Comparison of ENCODE assay signal across 8 cellular contexts in the genomic region with DNA sequence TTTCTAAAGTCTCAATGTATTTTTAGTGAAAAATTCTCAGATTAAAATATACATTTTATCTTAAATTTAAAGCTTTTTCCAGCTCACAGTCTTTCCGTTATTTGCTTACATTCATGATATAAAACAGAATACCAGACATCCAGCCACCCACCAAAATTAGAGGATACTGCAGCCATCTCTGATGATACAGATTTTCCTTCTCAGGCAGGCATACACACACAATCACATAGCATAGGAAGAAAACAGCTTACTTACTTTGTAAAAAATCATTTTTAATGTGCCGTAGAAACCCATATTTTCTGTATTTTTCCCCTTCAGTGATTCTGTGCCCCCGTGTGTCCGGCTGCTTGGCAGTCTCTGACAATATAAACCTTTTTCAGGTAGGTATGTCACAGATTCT.
DNase-seq lines count a peak whose midpoint lies in the region; ATAC-seq and TF ChIP-seq lines count a peak whose summit lies in the region.

No MANE protein-coding gene starts in this region.

- peak overlapping the region; percentile 73 to 96 for H3K27ac ChIP-seq in SK-N-SH (ENCODE audit: low read depth in 2 of 2, low read length in 1 of 2)
- H3K27ac ChIP-seq in cardiac muscle cell: peak overlapping the region; percentile 9
- H3K27ac ChIP-seq in effector memory CD4-positive, alpha-beta T cell (ENCODE audit: insufficient read depth, low read length, poor library complexity, severe bottlenecking): no peak overlapping the region

- DNase-seq in SK-N-SH: no peak
- DNase-seq in cardiac muscle cell (ENCODE audit: low read depth in 1 of 2, low spot score in 1 of 2): no peak
- no peak for DNase-seq in effector memory CD4-positive, alpha-beta T cell
- no peak for DNase-seq in NCI-H524 (lab: John Stamatoyannopoulos, UW)
- no peak for DNase-seq in dedifferentiated amniotic fluid mesenchymal stem cell (ENCODE audit: extremely low spot score)
- no peak for DNase-seq in SW 1271 (lab: John Stamatoyannopoulos, UW)

- peak in 1 of 2 experiments; percentile 29; a peak in 1 of 4 replicates for TF ChIP-seq EP300 in SK-N-SH (IDR thresholded peaks at IDR 0.05; ENCODE audit: borderline replicate concordance in 1 of 2, low read depth in 1 of 2, low read length in 1 of 2)

- peak overlapping the region; percentile 10 for H3K27ac Mint-ChIP-seq in stimulated activated memory B cell treated with anti-CD40 and anti-IgM and Interleukin-4, amounts not matched to agents 10 μg/mL and 1 μg/mL and 100 μg/mL, for 72 hours

- TF ChIP-seq CTCF in SK-N-SH (IDR thresholded peaks at IDR 0.05) (no peak), cardiac muscle cell (IDR thresholded peaks at IDR 0.05; ENCODE audit: low read depth, low read length) (no peak)

- no peaks in the 10 kb centered on the region for H3K9me3 Mint-ChIP-seq in stimulated activated memory B cell treated with anti-CD40 and anti-IgM and Interleukin-4, amounts not matched to agents 10 μg/mL and 1 μg/mL and 100 μg/mL, for 72 hours

- H3K9me2 ChIP-seq in SK-N-SH: no peaks in the 10 kb centered on the region; the same call in 1 of the 2 replicates

- ATAC-seq in GM21423 (IDR thresholded peaks at IDR 0.05; ENCODE audit: unreplicated experiment): peak; percentile 4
- no peak for ATAC-seq in stimulated activated memory B cell treated with anti-CD40 and anti-IgM and Interleukin-4, amounts not matched to agents 10 μg/mL and 1 μg/mL and 100 μg/mL, for 72 hours

- H4K20me1 ChIP-seq in SK-N-SH (ENCODE audit: insufficient read depth): no peaks in the 10 kb centered on the region; the same call in 1 of the 2 replicates

- 6% methylated on average over 4 of the region's 4 CpGs for WGBS in SK-N-SH (ENCODE audit: low lambda C conversion rate)

- H3K4me1 ChIP-seq in SK-N-SH (ENCODE audit: control insufficient read depth in 1 of 2, insufficient read depth in 2 of 2, low read depth in 1 of 2, low read length in 1 of 2): peaks cover 3 to 10% of the 10 kb centered on the region in 2 experiments; a peak in 2 of 4 replicates
- H3K4me1 ChIP-seq in cardiac muscle cell (ENCODE audit: low read depth): peaks cover 7% of the 10 kb centered on the region
- H3K4me1 ChIP-seq in effector memory CD4-positive, alpha-beta T cell (ENCODE audit: control insufficient read depth, insufficient read depth, low read length, poor library complexity, severe bottlenecking): no peaks in the 10 kb centered on the region

- H3K4me1 Mint-ChIP-seq in stimulated activated memory B cell treated with anti-CD40 and anti-IgM and Interleukin-4, amounts not matched to agents 10 μg/mL and 1 μg/mL and 100 μg/mL, for 72 hours: peaks cover 26% of the 10 kb centered on the region

- H3K79me2 ChIP-seq in SK-N-SH (ENCODE audit: insufficient read depth): peaks cover 21% of the 10 kb centered on the region; the same call in 1 of the 2 replicates

- CTCF ChIA-PET in SK-N-SH (lab: Yijun Ruan, JAX): interaction anchor here (1.0 to 2.6 kb wide), 5 partner anchors 12 to 435 kb away, joined by 3 to 9 read pairs (median 3); no protein-coding TSS in a partner anchor

- peak overlapping the region; percentile 65 to 68 for H3K4me3 ChIP-seq in SK-N-SH (ENCODE audit: low read depth in 2 of 2, low read length in 1 of 2)
- peak overlapping the region; percentile 6 for H3K4me3 ChIP-seq in cardiac muscle cell
- H3K4me3 ChIP-seq in effector memory CD4-positive, alpha-beta T cell (ENCODE audit: insufficient read depth, low read depth, low read length, poor library complexity, severe bottlenecking): no peak overlapping the region

- H3K9ac ChIP-seq in SK-N-SH: peak overlapping the region; percentile 62; the same call in 1 of the 2 replicates

- no peak overlapping the region for H3K4me3 Mint-ChIP-seq in stimulated activated memory B cell treated with anti-CD40 and anti-IgM and Interleukin-4, amounts not matched to agents 10 μg/mL and 1 μg/mL and 100 μg/mL, for 72 hours

- no peaks in the 10 kb centered on the region for H3F3A ChIP-seq in SK-N-SH (replicated peaks; ENCODE audit: insufficient read depth)

- H2AFZ ChIP-seq in SK-N-SH (ENCODE audit: low read depth): no peak overlapping the region

- no peaks in the 10 kb centered on the region for H3K36me3 Mint-ChIP-seq in stimulated activated memory B cell treated with anti-CD40 and anti-IgM and Interleukin-4, amounts not matched to agents 10 μg/mL and 1 μg/mL and 100 μg/mL, for 72 hours

- POLR2A ChIA-PET in SK-N-SH (lab: Yijun Ruan, JAX): interaction anchor here (0.6 kb wide), 1 partner anchor 323 kb away, joined by 5 read pairs; no protein-coding TSS in a partner anchor

- TF ChIP-seq RAD21 in SK-N-SH (IDR thresholded peaks at IDR 0.05; ENCODE audit: low read length): no peak

- H3K36me3 ChIP-seq in SK-N-SH (replicated peaks in 1 of 2; ENCODE audit: control insufficient read depth in 1 of 2, insufficient read depth in 2 of 2, low read length in 1 of 2) (no peaks in the 10 kb centered on the region), cardiac muscle cell (no peaks in the 10 kb centered on the region)
- H3K36me3 ChIP-seq in effector memory CD4-positive, alpha-beta T cell (ENCODE audit: control insufficient read depth, insufficient read depth, low read length): no peaks in the 10 kb centered on the region

- H3K27me3 Mint-ChIP-seq in stimulated activated memory B cell treated with anti-CD40 and anti-IgM and Interleukin-4, amounts not matched to agents 10 μg/mL and 1 μg/mL and 100 μg/mL, for 72 hours: no peaks in the 10 kb centered on the region

- H3K27me3 ChIP-seq in SK-N-SH (ENCODE audit: insufficient read depth): no peaks in the 10 kb centered on the region
- no peaks in the 10 kb centered on the region for H3K27me3 ChIP-seq in cardiac muscle cell
- H3K27me3 ChIP-seq in effector memory CD4-positive, alpha-beta T cell (replicated peaks; ENCODE audit: control insufficient read depth, insufficient read depth, low read length, poor library complexity, severe bottlenecking): no peaks in the 10 kb centered on the region

- no peaks in the 10 kb centered on the region for H3K9me3 ChIP-seq in SK-N-SH
- no peaks in the 10 kb centered on the region for H3K9me3 ChIP-seq in cardiac muscle cell (ENCODE audit: low read depth)
- no peaks in the 10 kb centered on the region for H3K9me3 ChIP-seq in effector memory CD4-positive, alpha-beta T cell (ENCODE audit: control insufficient read depth, low read length)

- H3K4me2 ChIP-seq in SK-N-SH: peak overlapping the region; percentile 87

TF ChIP-seq in SK-N-SH, 30 proteins besides CTCF, POLR2A, EP300 and RAD21:
- TF ChIP-seq, protein P1, sequence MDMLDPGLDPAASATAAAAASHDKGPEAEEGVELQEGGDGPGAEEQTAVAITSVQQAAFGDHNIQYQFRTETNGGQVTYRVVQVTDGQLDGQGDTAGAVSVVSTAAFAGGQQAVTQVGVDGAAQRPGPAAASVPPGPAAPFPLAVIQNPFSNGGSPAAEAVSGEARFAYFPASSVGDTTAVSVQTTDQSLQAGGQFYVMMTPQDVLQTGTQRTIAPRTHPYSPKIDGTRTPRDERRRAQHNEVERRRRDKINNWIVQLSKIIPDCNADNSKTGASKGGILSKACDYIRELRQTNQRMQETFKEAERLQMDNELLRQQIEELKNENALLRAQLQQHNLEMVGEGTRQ (IDR thresholded peaks at IDR 0.05; ENCODE audit: borderline replicate concordance, low read depth, low read length): no peak
- TF ChIP-seq NFIC (IDR thresholded peaks at IDR 0.05; ENCODE audit: borderline replicate concordance) (no peak), IRF3 (IDR thresholded peaks at IDR 0.05; ENCODE audit: low read depth, low read length) (no peak), PBX3 (IDR thresholded peaks at IDR 0.05) (no peak), RXRA (IDR thresholded peaks at IDR 0.05; ENCODE audit: borderline replicate concordance, low read depth) (no peak)
